ENCODE assay signal across 13 cellular contexts in genomic region chr4:185716008-185716976, GRCh38.
DNase-seq lines count a peak whose midpoint lies in the region; ATAC-seq and TF ChIP-seq lines count a peak whose summit lies in the region.
"Had no signal": no experiment of that assay in that cellular context is flagged by ENCODE, and none has a peak within 500 bp of the region (broad histone marks: within the 10 kb centered on the region; RNA-seq: fewer than 3 reads in every experiment).

No MANE protein-coding gene starts in this region.

- H3K9me3 Mint-ChIP-seq in activated CD4-positive, alpha-beta T cell treated with anti-CD3 and anti-CD28 coated beads, Interleukin-2, amount 10 ng/mL, durations not matched to agents 24 days and 14 days = no peaks in the 10 kb centered on the region
- no peaks in the 10 kb centered on the region for H3K9me3 Mint-ChIP-seq in CD4-positive, alpha-beta T cell

- DNase-seq in BE2C = peak; percentile 69
- peak; percentile 58 for DNase-seq in NCI-H2081 treated with DMSO at 0.1 percent for 48 hours (lab: John Stamatoyannopoulos, UW)
- DNase-seq in coronary artery (ENCODE audit: low spot score) = no peak
- peak; percentile 43 to 67 for DNase-seq in lung microvascular endothelial cell (ENCODE audit: low read depth in 2 of 2)
- DNase-seq in DMS114 treated with DMSO at 0.1 percent for 48 hours (lab: John Stamatoyannopoulos, UW; ENCODE audit: unreplicated experiment) = no peak
- no peak for DNase-seq in activated CD4-positive, alpha-beta T cell treated with anti-CD3 and anti-CD28 coated beads, Interleukin-2, amount 10 ng/mL, durations not matched to agents 24 days and 14 days
- DNase-seq in CD4-positive, alpha-beta T cell = no peak
- DNase-seq: ACHN, brain microvascular endothelial cell, NCI-H1930 had no signal

- H3K36me3 ChIP-seq in BE2C = no peaks in the 10 kb centered on the region
- H3K36me3 ChIP-seq: brain microvascular endothelial cell, SJSA1 had no signal

- POLR2A ChIA-PET in CD4-positive, alpha-beta T cell (lab: Charles Lee) = no interaction called here

- H3K4me1 Mint-ChIP-seq in activated CD4-positive, alpha-beta T cell treated with anti-CD3 and anti-CD28 coated beads, Interleukin-2, amount 10 ng/mL, durations not matched to agents 24 days and 14 days = no peaks in the 10 kb centered on the region
- no peaks in the 10 kb centered on the region for H3K4me1 Mint-ChIP-seq in CD4-positive, alpha-beta T cell (ENCODE audit: low read depth)

- no peak for ATAC-seq in HG03378 (IDR thresholded peaks at IDR 0.05; ENCODE audit: unreplicated experiment)
- no peak for ATAC-seq in CD4-positive, alpha-beta T cell (ENCODE audit: poor library complexity)

- peak overlapping the region; percentile 9 to 52 for H3K27ac ChIP-seq in coronary artery
- H3K27ac ChIP-seq in CD4-positive, alpha-beta T cell (ENCODE audit: low read depth, low read length) = no peak overlapping the region
- H3K27ac ChIP-seq: brain microvascular endothelial cell, epithelial cell of prostate, SJSA1 had no signal

- H3K4me3 Mint-ChIP-seq in activated CD4-positive, alpha-beta T cell treated with anti-CD3 and anti-CD28 coated beads, Interleukin-2, amount 10 ng/mL, durations not matched to agents 24 days and 14 days = no peak overlapping the region
- H3K4me3 Mint-ChIP-seq in CD4-positive, alpha-beta T cell = no peak overlapping the region

- H3K4me1 ChIP-seq in BE2C = peaks cover 36% of the 10 kb centered on the region
- H3K4me1 ChIP-seq: SJSA1 had no signal

- TF ChIP-seq CTCF in BE2C (IDR thresholded peaks at IDR 0.05; ENCODE audit: low read depth, low read length) (no peak), coronary artery (IDR thresholded peaks at IDR 0.05) (no peak)
- TF ChIP-seq CTCF in CD4-positive, alpha-beta T cell (IDR thresholded peaks at IDR 0.05) = no peak

- CTCF ChIA-PET in CD4-positive, alpha-beta T cell (lab: Charles Lee) = no interaction called here

- no peak overlapping the region for H3K4me3 ChIP-seq in BE2C (ENCODE audit: low read depth, low read length)
- H3K4me3 ChIP-seq in coronary artery = no peak overlapping the region
- H3K4me3 ChIP-seq: SJSA1 had no signal

- no peaks in the 10 kb centered on the region for H3K36me3 Mint-ChIP-seq in activated CD4-positive, alpha-beta T cell treated with anti-CD3 and anti-CD28 coated beads, Interleukin-2, amount 10 ng/mL, durations not matched to agents 24 days and 14 days (ENCODE audit: low read depth)
- no peaks in the 10 kb centered on the region for H3K36me3 Mint-ChIP-seq in CD4-positive, alpha-beta T cell (ENCODE audit: low read depth)

- no peaks in the 10 kb centered on the region for H3K27me3 ChIP-seq in BE2C
- H3K27me3 ChIP-seq in CD4-positive, alpha-beta T cell (ENCODE audit: control insufficient read depth, insufficient read depth, low read length) = peaks cover 5% of the 10 kb centered on the region
- H3K27me3 ChIP-seq: brain microvascular endothelial cell, SJSA1 had no signal

- no peaks in the 10 kb centered on the region for H3K27me3 Mint-ChIP-seq in activated CD4-positive, alpha-beta T cell treated with anti-CD3 and anti-CD28 coated beads, Interleukin-2, amount 10 ng/mL, durations not matched to agents 24 days and 14 days
- peaks cover 35% of the 10 kb centered on the region for H3K27me3 Mint-ChIP-seq in CD4-positive, alpha-beta T cell

- no peak overlapping the region for H3K27ac Mint-ChIP-seq in activated CD4-positive, alpha-beta T cell treated with anti-CD3 and anti-CD28 coated beads, Interleukin-2, amount 10 ng/mL, durations not matched to agents 24 days and 14 days
- no peak overlapping the region for H3K27ac Mint-ChIP-seq in CD4-positive, alpha-beta T cell

- no peaks in the 10 kb centered on the region for H3K9me3 ChIP-seq in BE2C
- no peaks in the 10 kb centered on the region for H3K9me3 ChIP-seq in CD4-positive, alpha-beta T cell (ENCODE audit: control insufficient read depth, low read length)
- H3K9me3 ChIP-seq: SJSA1 had no signal

- intact Hi-C loops in activated CD4-positive, alpha-beta T cell treated with anti-CD3 and anti-CD28 coated beads, Interleukin-2, amount 10 ng/mL, durations not matched to agents 24 days and 14 days (cut with micrococcal nuclease) = no loop called here
- intact Hi-C loops in CD4-positive, alpha-beta T cell (cut with DNase I, micrococcal nuclease) = no loop called here

Comparison
In these comparisons a context has a peak if more than half of its experiments do, and no peak if none do; other contexts are left out.
1. DNase-seq: peak in BE2C (single experiment), NCI-H2081 treated with DMSO at 0.1 percent for 48 hours (single experiment) and lung microvascular endothelial cell (2 of 2); none in coronary artery (single experiment), DMS114 treated with DMSO at 0.1 percent for 48 hours (single experiment), activated CD4-positive, alpha-beta T cell treated with anti-CD3 and anti-CD28 coated beads, Interleukin-2, amount 10 ng/mL, durations not matched to agents 24 days and 14 days (single experiment) and CD4-positive, alpha-beta T cell (0 of 10).